Comparison of ENCODE assay signal across 14 cellular contexts in genomic region chr5:156475182-156475830, GRCh38.
DNase-seq lines count a peak whose midpoint lies in the region; ATAC-seq and TF ChIP-seq lines count a peak whose summit lies in the region.
"Had no signal": no experiment of that assay in that cellular context is flagged by ENCODE, and none has a peak within 500 bp of the region (broad histone marks: within the 10 kb centered on the region; RNA-seq: fewer than 3 reads in every experiment).

No MANE protein-coding gene starts in this region.

- H3K9ac ChIP-seq in endodermal cell (ENCODE audit: extremely low read depth, low read length, poor library complexity, severe bottlenecking): no peak overlapping the region
- no peak overlapping the region for H3K9ac ChIP-seq in liver (ENCODE audit: low read depth in 1 of 2, low read length in 2 of 2)
- no peak overlapping the region for H3K9ac ChIP-seq in skeletal muscle tissue (ENCODE audit: low read depth in 1 of 3, low read length in 3 of 3)

- DNase-seq in LHCN-M2 (ENCODE audit: low read depth) (peak; percentile 82), endodermal cell (no peak), DMS153 treated with DMSO at 0.1 percent for 48 hours (lab: John Stamatoyannopoulos, UW; ENCODE audit: unreplicated experiment) (no peak), OCI-LY7 (ENCODE audit: low spot score) (no peak)
- DNase-seq in activated CD4-positive, alpha-beta T cell treated with anti-CD3 and anti-CD28 coated beads for 48 hours: no peak
- DNase-seq: BE2C, naive B cell, NCI-H1930, NCI-H526 had no signal

- peaks cover 42% of the 10 kb centered on the region for H3K4me1 Mint-ChIP-seq in endodermal cell
- H3K4me1 Mint-ChIP-seq: naive B cell; stimulated activated effector memory CD8-positive, alpha-beta T cell treated with anti-CD3 and anti-CD28 coated beads, Interleukin-12 subunit alpha, Interleukin-12 subunit beta, amount 100 ng/mL, for 72 hours had no signal

- peak overlapping the region; percentile 53 for H3K4me3 ChIP-seq in endodermal cell (ENCODE audit: low read length)
- no peak overlapping the region for H3K4me3 ChIP-seq in liver (ENCODE audit: low read depth in 1 of 3, low read length in 3 of 3)
- no peak overlapping the region for H3K4me3 ChIP-seq in skeletal muscle tissue (ENCODE audit: low read length in 3 of 3)
- H3K4me3 ChIP-seq in OCI-LY7 (ENCODE audit: low read depth, low read length, poor library complexity, severe bottlenecking): no peak overlapping the region

- H3K4me2 ChIP-seq in OCI-LY7 (ENCODE audit: low read length): no peak overlapping the region

- H4K20me1 ChIP-seq in OCI-LY7 (ENCODE audit: insufficient read depth, low read length): no peaks in the 10 kb centered on the region

- no peak overlapping the region for H2AFZ ChIP-seq in OCI-LY7 (ENCODE audit: low read length)

- TF ChIP-seq CTCF in endodermal cell (conservative IDR thresholded peaks at IDR 0.05) (no peak), liver (IDR thresholded peaks at IDR 0.05; ENCODE audit: low read depth, low read length, missing input control) (no peak), OCI-LY7 (conservative IDR thresholded peaks at IDR 0.05; ENCODE audit: low read length) (no peak)

- peak overlapping the region; percentile 88 for H3K27ac Mint-ChIP-seq in endodermal cell
- H3K27ac Mint-ChIP-seq: stimulated activated effector memory CD8-positive, alpha-beta T cell treated with anti-CD3 and anti-CD28 coated beads, Interleukin-12 subunit alpha, Interleukin-12 subunit beta, amount 100 ng/mL, for 72 hours had no signal

- H3K36me3 Mint-ChIP-seq in endodermal cell (ENCODE audit: low read depth): no peaks in the 10 kb centered on the region
- H3K36me3 Mint-ChIP-seq: naive B cell; stimulated activated effector memory CD8-positive, alpha-beta T cell treated with anti-CD3 and anti-CD28 coated beads, Interleukin-12 subunit alpha, Interleukin-12 subunit beta, amount 100 ng/mL, for 72 hours; WTC11 had no signal

- peak; percentile 21 to 28 for TF ChIP-seq RAD21 in liver (IDR thresholded peaks at IDR 0.05)

- peak overlapping the region; percentile 27 for H3K4me3 Mint-ChIP-seq in endodermal cell
- H3K4me3 Mint-ChIP-seq: stimulated activated effector memory CD8-positive, alpha-beta T cell treated with anti-CD3 and anti-CD28 coated beads, Interleukin-12 subunit alpha, Interleukin-12 subunit beta, amount 100 ng/mL, for 72 hours; WTC11 had no signal

- H3K9me2 ChIP-seq in OCI-LY7 (ENCODE audit: insufficient read depth, low read length): no peaks in the 10 kb centered on the region

- H3K36me3 ChIP-seq in endodermal cell (ENCODE audit: control insufficient read depth, insufficient read depth, low read length): no peaks in the 10 kb centered on the region
- no peaks in the 10 kb centered on the region for H3K36me3 ChIP-seq in liver (ENCODE audit: control insufficient read depth in 4 of 4, insufficient read depth in 3 of 4, low read depth in 1 of 4, low read length in 3 of 4)
- H3K36me3 ChIP-seq in skeletal muscle tissue (ENCODE audit: control insufficient read depth in 3 of 3, insufficient read depth in 3 of 3, low read length in 3 of 3): peaks cover 0 to 5% (median 0%) of the 10 kb centered on the region in 3 donors
- H3K36me3 ChIP-seq in OCI-LY7 (ENCODE audit: insufficient read depth, low read length): no peaks in the 10 kb centered on the region
- H3K36me3 ChIP-seq: BE2C had no signal

- CTCF ChIA-PET in OCI-LY7 (lab: Charles Lee; ENCODE audit: unreplicated experiment): no interaction called here

- WGBS in endodermal cell (ENCODE audit: insufficient coverage in 1 of 2, insufficient read length in 1 of 2), 2 experiments: 67 to 80% methylated on average over 1 to 3 of the region's 3 CpGs
- 38% methylated on average over 3 of the region's 3 CpGs for WGBS in liver

- H3K27me3 Mint-ChIP-seq in endodermal cell (ENCODE audit: insufficient read depth): no peaks in the 10 kb centered on the region

- H3K9me3 ChIP-seq in endodermal cell (ENCODE audit: control insufficient read depth, low read length) (no peaks in the 10 kb centered on the region), liver (ENCODE audit: control insufficient read depth in 4 of 4, low read length in 3 of 4) (no peaks in the 10 kb centered on the region), skeletal muscle tissue (ENCODE audit: control insufficient read depth in 3 of 3, low read length in 3 of 3) (no peaks in the 10 kb centered on the region), OCI-LY7 (ENCODE audit: low read length) (no peaks in the 10 kb centered on the region)
- H3K9me3 ChIP-seq: BE2C had no signal

- no peaks in the 10 kb centered on the region for H3K79me2 ChIP-seq in OCI-LY7 (ENCODE audit: insufficient read depth, low read depth, low read length)

- no peak for ATAC-seq in GM19035 (IDR thresholded peaks at IDR 0.05; ENCODE audit: unreplicated experiment)

- intact Hi-C loops in OCI-LY7 (cut with micrococcal nuclease; ENCODE audit: unreplicated experiment): no loop called here

- no peaks in the 10 kb centered on the region for H3K9me3 Mint-ChIP-seq in endodermal cell
- H3K9me3 Mint-ChIP-seq: stimulated activated effector memory CD8-positive, alpha-beta T cell treated with anti-CD3 and anti-CD28 coated beads, Interleukin-12 subunit alpha, Interleukin-12 subunit beta, amount 100 ng/mL, for 72 hours had no signal

- H3K27me3 ChIP-seq in endodermal cell (ENCODE audit: control insufficient read depth, insufficient read depth, low read length, poor library complexity, severe bottlenecking) (no peaks in the 10 kb centered on the region), liver (ENCODE audit: control insufficient read depth in 4 of 4, insufficient read depth in 4 of 4, low read length in 3 of 4) (no peaks in the 10 kb centered on the region), skeletal muscle tissue (ENCODE audit: control insufficient read depth in 3 of 3, insufficient read depth in 3 of 3, low read length in 3 of 3) (no peaks in the 10 kb centered on the region)
- H3K27me3 ChIP-seq: BE2C had no signal

- BruUV-seq in OCI-LY7 (replicated peaks; lab: Mats Ljungman, UMichigan): no TSS peak

- H3K4me1 ChIP-seq in endodermal cell (ENCODE audit: control insufficient read depth, insufficient read depth, low read length) (peaks cover 10% of the 10 kb centered on the region), liver (ENCODE audit: control insufficient read depth in 4 of 4, insufficient read depth in 4 of 4, low read length in 3 of 4) (peaks cover 0 to 8% (median 0%) of the 10 kb centered on the region in 4 donors), skeletal muscle tissue (ENCODE audit: control insufficient read depth in 3 of 3, insufficient read depth in 3 of 3, low read length in 3 of 3) (peaks cover 18 to 41% (median 24%) of the 10 kb centered on the region in 3 donors), OCI-LY7 (ENCODE audit: insufficient read depth, low read length, poor library complexity, severe bottlenecking) (no peaks in the 10 kb centered on the region)
- H3K4me1 ChIP-seq: BE2C had no signal

- no peak overlapping the region for H3K27ac ChIP-seq in endodermal cell (ENCODE audit: low read depth, low read length)
- no peak overlapping the region for H3K27ac ChIP-seq in liver (ENCODE audit: low read depth in 1 of 2, low read length in 2 of 2)
- H3K27ac ChIP-seq in skeletal muscle tissue (ENCODE audit: low read depth, low read length): peak overlapping the region; percentile 39
- H3K27ac ChIP-seq in OCI-LY7 (ENCODE audit: low read depth, low read length, poor library complexity, severe bottlenecking): no peak overlapping the region

- POLR2A ChIA-PET in OCI-LY7 (lab: Charles Lee): interaction anchor here (0.8 kb wide), 1 partner anchor 13 kb away, joined by 4 read pairs; no protein-coding TSS in a partner anchor

TF ChIP-seq in liver, 16 proteins besides CTCF, POLR2A, EP300 and RAD21:
- peak; percentile 41 for TF ChIP-seq SP1 (IDR thresholded peaks at IDR 0.05)
- peak in 1 of 2 donors; percentile 16 for TF ChIP-seq RXRA (IDR thresholded peaks at IDR 0.05)
- peak; percentile 50 for TF ChIP-seq HNF4G (IDR thresholded peaks at IDR 0.05)
- TF ChIP-seq ZBTB33 (IDR thresholded peaks at IDR 0.05): no peak
- TF ChIP-seq HNF4A (conservative IDR thresholded peaks at IDR 0.05): peak; percentile 81 to 83
- TF ChIP-seq, protein P1, sequence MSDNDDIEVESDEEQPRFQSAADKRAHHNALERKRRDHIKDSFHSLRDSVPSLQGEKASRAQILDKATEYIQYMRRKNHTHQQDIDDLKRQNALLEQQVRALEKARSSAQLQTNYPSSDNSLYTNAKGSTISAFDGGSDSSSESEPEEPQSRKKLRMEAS (IDR thresholded peaks at IDR 0.05): no peak
